Comparison of ENCODE assay signal across 1 cellular context in the genomic region with DNA sequence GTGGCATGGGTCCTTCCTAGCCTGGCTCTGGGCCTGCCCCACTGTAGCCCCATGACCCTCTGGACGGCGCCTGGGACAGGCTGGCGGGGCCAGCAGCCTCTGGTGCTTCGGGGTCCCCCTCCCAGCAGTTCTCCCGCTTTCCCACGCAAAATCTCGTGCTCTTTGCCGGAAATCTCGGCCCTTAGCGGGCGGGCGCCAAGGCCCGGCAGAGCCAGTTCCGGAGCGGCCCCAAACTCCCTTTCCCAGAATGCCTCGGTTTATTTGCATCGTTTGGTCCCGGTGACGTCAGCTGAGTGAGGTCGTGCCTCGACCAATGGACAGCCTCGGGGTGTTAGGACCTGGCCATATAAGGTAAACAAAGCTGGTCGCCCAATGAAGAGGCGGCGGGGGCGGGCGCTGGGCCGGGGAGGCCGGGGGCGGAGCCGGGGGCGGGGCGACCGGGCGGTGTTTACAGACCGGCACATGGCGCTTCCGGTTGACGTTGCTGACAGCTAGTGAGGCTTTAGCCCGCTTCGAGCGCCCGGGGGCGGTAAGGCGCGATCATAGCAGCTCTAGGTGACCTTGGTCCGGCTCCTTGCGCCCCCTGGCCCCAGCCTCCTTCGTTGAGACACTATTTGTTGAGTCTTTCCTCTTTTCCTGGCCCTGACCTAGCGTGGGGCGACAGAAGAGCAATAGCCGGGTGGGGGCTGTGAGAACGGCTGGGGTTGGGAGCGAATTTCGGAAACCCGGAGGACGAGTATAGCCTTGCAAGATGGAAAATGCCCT.
TF ChIP-seq lines count a peak whose summit lies in the region.

No MANE protein-coding gene starts in this region.

TF ChIP-seq in K562, 482 proteins besides CTCF, POLR2A, EP300 and RAD21 (continued from another document and continues in another):
- TF ChIP-seq SAP30 (IDR thresholded peaks at IDR 0.05; ENCODE audit: borderline replicate concordance, insufficient read depth, low read depth, low read length, poor library complexity, severe bottlenecking) = no peak
- TF ChIP-seq CCNT2 (IDR thresholded peaks at IDR 0.05; ENCODE audit: borderline replicate concordance, extremely low read depth, insufficient read length, low read depth, low read length) = peak; percentile 20
- TF ChIP-seq ZKSCAN8 (CRISPR knock-in tag; IDR thresholded peaks at IDR 0.05) = no peak; the same call in 1 of the 2 replicates
- peak; percentile 92 for TF ChIP-seq MBD2 (IDR thresholded peaks at IDR 0.05; ENCODE audit: borderline replicate concordance, low read depth)
- TF ChIP-seq, protein P1, sequence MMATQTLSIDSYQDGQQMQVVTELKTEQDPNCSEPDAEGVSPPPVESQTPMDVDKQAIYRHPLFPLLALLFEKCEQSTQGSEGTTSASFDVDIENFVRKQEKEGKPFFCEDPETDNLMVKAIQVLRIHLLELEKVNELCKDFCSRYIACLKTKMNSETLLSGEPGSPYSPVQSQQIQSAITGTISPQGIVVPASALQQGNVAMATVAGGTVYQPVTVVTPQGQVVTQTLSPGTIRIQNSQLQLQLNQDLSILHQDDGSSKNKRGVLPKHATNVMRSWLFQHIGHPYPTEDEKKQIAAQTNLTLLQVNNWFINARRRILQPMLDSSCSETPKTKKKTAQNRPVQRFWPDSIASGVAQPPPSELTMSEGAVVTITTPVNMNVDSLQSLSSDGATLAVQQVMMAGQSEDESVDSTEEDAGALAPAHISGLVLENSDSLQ (IDR thresholded peaks at IDR 0.05) = peak; percentile 97
- no peak for TF ChIP-seq C11orf30 (IDR thresholded peaks at IDR 0.05; ENCODE audit: low read depth)
- 0 out of 2 replicates have a peak, but pooled peaks have one; percentile 25 for TF ChIP-seq ELF2 (CRISPR knock-in tag; IDR thresholded peaks at IDR 0.05)
- peak; percentile 63 for TF ChIP-seq SMAD4 (CRISPR knock-in tag; conservative IDR thresholded peaks at IDR 0.05)
- TF ChIP-seq HINFP (tag; conservative IDR thresholded peaks at IDR 0.05; ENCODE audit: low read depth) = 0 out of 2 replicates have a peak, but pooled peaks have one; percentile 27
- TF ChIP-seq POLR2H (tag; IDR thresholded peaks at IDR 0.05; ENCODE audit: low read depth) = peak; percentile 87
- TF ChIP-seq ZBTB17 (CRISPR knock-in tag; IDR thresholded peaks at IDR 0.05) = 0 out of 2 replicates have a peak, but pooled peaks have one; percentile 64
- TF ChIP-seq ATF3 (IDR thresholded peaks at IDR 0.05) = peak; percentile 93
- TF ChIP-seq ATF3 (CRISPR knock-in tag; conservative IDR thresholded peaks at IDR 0.05) = no peak
- TF ChIP-seq ZFP91 (CRISPR knock-in tag; IDR thresholded peaks at IDR 0.05) = no peak
- TF ChIP-seq SREBF1 (IDR thresholded peaks at IDR 0.05; ENCODE audit: borderline replicate concordance, low read depth, low read length) = no peak
- 0 out of 4 replicates have a peak, but pooled peaks of 1 of the 2 experiments have one; percentile 6 for TF ChIP-seq MCM7 (IDR thresholded peaks at IDR 0.05)
- no peak for TF ChIP-seq ZC3H8 (IDR thresholded peaks at IDR 0.05)
- peak; percentile 84 for TF ChIP-seq GABPB1 (CRISPR knock-in tag; IDR thresholded peaks at IDR 0.05)
- TF ChIP-seq ZNF699 (CRISPR knock-in tag; IDR thresholded peaks at IDR 0.05; ENCODE audit: insufficient replicate concordance) = no peak
- TF ChIP-seq HLTF (IDR thresholded peaks at IDR 0.05) = no peak
- peak; percentile 72 for TF ChIP-seq KDM5B (IDR thresholded peaks at IDR 0.05; ENCODE audit: insufficient replicate concordance, low read depth, low read length)
- TF ChIP-seq ETS2 (tag; IDR thresholded peaks at IDR 0.05; ENCODE audit: borderline replicate concordance, poor library complexity, severe bottlenecking) = no peak
- TF ChIP-seq ZNF175 (CRISPR knock-in tag; IDR thresholded peaks at IDR 0.05; ENCODE audit: low read depth) = peak; percentile 96
- peak in 1 of 2 experiments; percentile 80; a peak in 2 of 4 replicates for TF ChIP-seq MAZ (CRISPR knock-in tag; conservative IDR thresholded peaks at IDR 0.05 in 1 of 2, IDR thresholded peaks at IDR 0.05 in 1 of 2)
- TF ChIP-seq SP2 (IDR thresholded peaks at IDR 0.05; ENCODE audit: extremely low read depth, low read depth, low read length, poor library complexity, severe bottlenecking) = peak; percentile 70
- TF ChIP-seq FOS (IDR thresholded peaks at IDR 0.05; ENCODE audit: extremely low read depth, insufficient read length) = peak; percentile 91
- TF ChIP-seq HMBOX1 (IDR thresholded peaks at IDR 0.05) = 0 out of 2 replicates have a peak, but pooled peaks have one; percentile 31
- TF ChIP-seq NCOA1 (IDR thresholded peaks at IDR 0.05; ENCODE audit: low read depth) = no peak
- TF ChIP-seq ZNF785 (CRISPR knock-in tag; IDR thresholded peaks at IDR 0.05) = no peak
- peak; percentile 51 for TF ChIP-seq HNRNPLL (IDR thresholded peaks at IDR 0.05; ENCODE audit: low read depth, low read length, poor library complexity, severe bottlenecking)
- TF ChIP-seq, protein P2, sequence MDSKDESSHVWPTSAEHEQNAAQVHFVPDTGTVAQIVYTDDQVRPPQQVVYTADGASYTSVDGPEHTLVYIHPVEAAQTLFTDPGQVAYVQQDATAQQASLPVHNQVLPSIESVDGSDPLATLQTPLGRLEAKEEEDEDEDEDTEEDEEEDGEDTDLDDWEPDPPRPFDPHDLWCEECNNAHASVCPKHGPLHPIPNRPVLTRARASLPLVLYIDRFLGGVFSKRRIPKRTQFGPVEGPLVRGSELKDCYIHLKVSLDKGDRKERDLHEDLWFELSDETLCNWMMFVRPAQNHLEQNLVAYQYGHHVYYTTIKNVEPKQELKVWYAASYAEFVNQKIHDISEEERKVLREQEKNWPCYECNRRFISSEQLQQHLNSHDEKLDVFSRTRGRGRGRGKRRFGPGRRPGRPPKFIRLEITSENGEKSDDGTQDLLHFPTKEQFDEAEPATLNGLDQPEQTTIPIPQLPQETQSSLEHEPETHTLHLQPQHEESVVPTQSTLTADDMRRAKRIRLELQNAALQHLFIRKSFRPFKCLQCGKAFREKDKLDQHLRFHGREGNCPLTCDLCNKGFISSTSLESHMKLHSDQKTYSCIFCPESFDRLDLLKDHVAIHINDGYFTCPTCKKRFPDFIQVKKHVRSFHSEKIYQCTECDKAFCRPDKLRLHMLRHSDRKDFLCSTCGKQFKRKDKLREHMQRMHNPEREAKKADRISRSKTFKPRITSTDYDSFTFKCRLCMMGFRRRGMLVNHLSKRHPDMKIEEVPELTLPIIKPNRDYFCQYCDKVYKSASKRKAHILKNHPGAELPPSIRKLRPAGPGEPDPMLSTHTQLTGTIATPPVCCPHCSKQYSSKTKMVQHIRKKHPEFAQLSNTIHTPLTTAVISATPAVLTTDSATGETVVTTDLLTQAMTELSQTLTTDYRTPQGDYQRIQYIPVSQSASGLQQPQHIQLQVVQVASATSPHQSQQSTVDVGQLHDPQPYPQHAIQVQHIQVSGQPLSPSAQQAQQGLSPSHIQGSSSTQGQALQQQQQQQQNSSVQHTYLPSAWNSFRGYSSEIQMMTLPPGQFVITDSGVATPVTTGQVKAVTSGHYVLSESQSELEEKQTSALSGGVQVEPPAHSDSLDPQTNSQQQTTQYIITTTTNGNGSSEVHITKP (IDR thresholded peaks at IDR 0.05; ENCODE audit: partially characterized antibody) = peak; percentile 49
- TF ChIP-seq ZNF644 (tag; IDR thresholded peaks at IDR 0.05; ENCODE audit: low read depth) = peak; percentile 40; the same call in 1 of the 2 replicates
- TF ChIP-seq ZNF124 (CRISPR knock-in tag; IDR thresholded peaks at IDR 0.05) = no peak
- TF ChIP-seq DPF2 (IDR thresholded peaks at IDR 0.05) = 0 out of 2 replicates have a peak, but pooled peaks have one; percentile 2
- no peak for TF ChIP-seq ZNF41 (CRISPR knock-in tag; conservative IDR thresholded peaks at IDR 0.05)
- TF ChIP-seq TFAP4 (CRISPR knock-in tag; IDR thresholded peaks at IDR 0.05; ENCODE audit: borderline replicate concordance) = peak; percentile 64
- TF ChIP-seq RFX1 (IDR thresholded peaks at IDR 0.05) = no peak
- TF ChIP-seq RBM39 (optimal IDR thresholded peaks at IDR 0.05; ENCODE audit: low read depth, low read length) = peak; percentile 70
- peak; percentile 89 for TF ChIP-seq RBFOX2 (IDR thresholded peaks at IDR 0.05; ENCODE audit: low read depth, low read length)
- peak; percentile 12 to 73; a peak in 2 of 4 replicates for TF ChIP-seq FOXA3 (CRISPR knock-in tag; conservative IDR thresholded peaks at IDR 0.05 in 1 of 2, IDR thresholded peaks at IDR 0.05 in 1 of 2)
- TF ChIP-seq KDM4B (IDR thresholded peaks at IDR 0.05; ENCODE audit: borderline replicate concordance in 2 of 2, low read depth in 1 of 2) = 0 out of 4 replicates have a peak, but pooled peaks of 1 of the 2 experiments have one; percentile 19
- TF ChIP-seq ZNF511 (CRISPR knock-in tag; IDR thresholded peaks at IDR 0.05) = peak; percentile 21; the same call in 1 of the 2 replicates
- TF ChIP-seq STAT6 (CRISPR knock-in tag; IDR thresholded peaks at IDR 0.05) = no peak
- no peak for TF ChIP-seq DIDO1 (tag; IDR thresholded peaks at IDR 0.05; ENCODE audit: low read depth)
- TF ChIP-seq DEAF1 (CRISPR knock-in tag; IDR thresholded peaks at IDR 0.05) = 0 out of 2 replicates have a peak, but pooled peaks have one; percentile 22
